ENCODE assay signal across 8 cellular contexts in genomic region chr7:143256325-143256724, GRCh38. TPM values are rescaled to one million over a fixed set of nuclear protein-coding genes. Genes with fewer than 3 reads are reported as not detected.
DNase-seq lines count a peak whose midpoint lies in the region; ATAC-seq and TF ChIP-seq lines count a peak whose summit lies in the region.
"Had no signal": no experiment of that assay in that cellular context is flagged by ENCODE, and none has a peak within 500 bp of the region (broad histone marks: within the 10 kb centered on the region; RNA-seq: fewer than 3 reads in every experiment).

No MANE protein-coding gene starts in this region.

- H3K36me3 Mint-ChIP-seq in activated T-cell treated with anti-CD3 and anti-CD28 coated beads, Interleukin-2, amount 50 U/mL, for 24 hours (ENCODE audit: low read depth), result peaks cover 9% of the 10 kb centered on the region
- peaks cover 6% of the 10 kb centered on the region for H3K36me3 Mint-ChIP-seq in activated T-cell treated with anti-CD3 and anti-CD28 coated beads, Interleukin-2, amount 50 U/mL, for 4 hours (ENCODE audit: insufficient read depth)
- H3K36me3 Mint-ChIP-seq in stimulated activated naive B cell treated with anti-CD40 and anti-IgM and Interleukin-4, amounts not matched to agents 10 μg/mL and 1 μg/mL and 100 μg/mL, for 72 hours, result peaks cover 0 to 8% of the 10 kb centered on the region in 2 donors

- TF ChIP-seq CTCF in ascending aorta (IDR thresholded peaks at IDR 0.05), result no peak

- peaks cover 73% of the 10 kb centered on the region for H3K4me1 Mint-ChIP-seq in activated T-cell treated with anti-CD3 and anti-CD28 coated beads, Interleukin-2, amount 50 U/mL, for 24 hours (ENCODE audit: low read depth)
- peaks cover 70% of the 10 kb centered on the region for H3K4me1 Mint-ChIP-seq in activated T-cell treated with anti-CD3 and anti-CD28 coated beads, Interleukin-2, amount 50 U/mL, for 4 hours (ENCODE audit: low read depth)
- H3K4me1 Mint-ChIP-seq in stimulated activated naive B cell treated with anti-CD40 and anti-IgM and Interleukin-4, amounts not matched to agents 10 μg/mL and 1 μg/mL and 100 μg/mL, for 72 hours, result peaks cover 20 to 24% of the 10 kb centered on the region in 2 donors
- H3K4me1 Mint-ChIP-seq: neural crest cell had no signal

- peaks cover 5% of the 10 kb centered on the region for H3K9me3 Mint-ChIP-seq in activated T-cell treated with anti-CD3 and anti-CD28 coated beads, Interleukin-2, amount 50 U/mL, for 24 hours
- peaks cover 17% of the 10 kb centered on the region for H3K9me3 Mint-ChIP-seq in activated T-cell treated with anti-CD3 and anti-CD28 coated beads, Interleukin-2, amount 50 U/mL, for 4 hours
- peaks cover 8 to 10% of the 10 kb centered on the region in 2 donors for H3K9me3 Mint-ChIP-seq in stimulated activated naive B cell treated with anti-CD40 and anti-IgM and Interleukin-4, amounts not matched to agents 10 μg/mL and 1 μg/mL and 100 μg/mL, for 72 hours

- no peaks in the 10 kb centered on the region for H3K27me3 ChIP-seq in ascending aorta

- peak overlapping the region; percentile 13 for H3K27ac Mint-ChIP-seq in activated T-cell treated with anti-CD3 and anti-CD28 coated beads, Interleukin-2, amount 50 U/mL, for 24 hours
- peak overlapping the region; percentile 68 for H3K27ac Mint-ChIP-seq in stimulated activated naive B cell treated with anti-CD40 and anti-IgM and Interleukin-4, amounts not matched to agents 10 μg/mL and 1 μg/mL and 100 μg/mL, for 72 hours

- no peaks in the 10 kb centered on the region for H3K4me1 ChIP-seq in ascending aorta

- intact Hi-C loops in ascending aorta (cut with DNase I), result no loop called here

- H3K9me3 ChIP-seq in ascending aorta, result no peaks in the 10 kb centered on the region

- H3K27ac ChIP-seq in ascending aorta, result no peak overlapping the region

- no peak overlapping the region for H3K4me3 Mint-ChIP-seq in activated T-cell treated with anti-CD3 and anti-CD28 coated beads, Interleukin-2, amount 50 U/mL, for 24 hours
- no peak overlapping the region for H3K4me3 Mint-ChIP-seq in activated T-cell treated with anti-CD3 and anti-CD28 coated beads, Interleukin-2, amount 50 U/mL, for 4 hours
- no peak overlapping the region for H3K4me3 Mint-ChIP-seq in stimulated activated naive B cell treated with anti-CD40 and anti-IgM and Interleukin-4, amounts not matched to agents 10 μg/mL and 1 μg/mL and 100 μg/mL, for 72 hours
- H3K4me3 Mint-ChIP-seq: neural crest cell had no signal

- no peaks in the 10 kb centered on the region for H3K36me3 ChIP-seq in ascending aorta

- no peak for ATAC-seq in activated T-cell treated with anti-CD3 and anti-CD28 coated beads, Interleukin-2, amount 50 U/mL, for 4 hours
- peak in 1 of 2 donors; percentile 30 for ATAC-seq in stimulated activated naive B cell treated with anti-CD40 and anti-IgM and Interleukin-4, amounts not matched to agents 10 μg/mL and 1 μg/mL and 100 μg/mL, for 72 hours (replicated peaks)

- no peak overlapping the region for H3K4me3 ChIP-seq in ascending aorta

- DNase-seq in activated T-cell treated with anti-CD3 and anti-CD28 coated beads, Interleukin-2, amount 50 U/mL, for 24 hours, result no peak
- DNase-seq in activated T-cell treated with anti-CD3 and anti-CD28 coated beads, Interleukin-2, amount 50 U/mL, for 4 hours, result no peak
- DNase-seq in stimulated activated naive B cell treated with anti-CD40 and anti-IgM and Interleukin-4, amounts not matched to agents 10 μg/mL and 1 μg/mL and 100 μg/mL, for 72 hours, result no peak
- DNase-seq in ascending aorta (ENCODE audit: low spot score in 2 of 2), result no peak
- DNase-seq: foreskin fibroblast, NCI-H1694 had no signal

- H3K27me3 Mint-ChIP-seq in activated T-cell treated with anti-CD3 and anti-CD28 coated beads, Interleukin-2, amount 50 U/mL, for 24 hours, result no peaks in the 10 kb centered on the region
- no peaks in the 10 kb centered on the region for H3K27me3 Mint-ChIP-seq in activated T-cell treated with anti-CD3 and anti-CD28 coated beads, Interleukin-2, amount 50 U/mL, for 4 hours (ENCODE audit: low read depth)
- no peaks in the 10 kb centered on the region for H3K27me3 Mint-ChIP-seq in stimulated activated naive B cell treated with anti-CD40 and anti-IgM and Interleukin-4, amounts not matched to agents 10 μg/mL and 1 μg/mL and 100 μg/mL, for 72 hours

RNA-seq across cellular contexts. Expression of gene GSTK1, which starts 6.9 kb away (rescaled TPM):
- 10 to 100 TPM; 90.4 to 97.2 (median 96.5) TPM for total RNA-seq in activated T-cell treated with anti-CD3 and anti-CD28 coated beads, Interleukin-2, amount 50 U/mL, for 4 hours
- 174 TPM for total RNA-seq in ascending aorta

RNA-seq across cellular contexts. Expression of gene TMEM139, which starts 28.4 kb away (rescaled TPM):
- total RNA-seq in activated T-cell treated with anti-CD3 and anti-CD28 coated beads, Interleukin-2, amount 50 U/mL, for 4 hours, result under 1 TPM in 2 of 3 donors, not detected in 1; 0.19 to 0.32 TPM
- 11.5 TPM for total RNA-seq in ascending aorta

RNA-seq across cellular contexts. Expression of gene CASP2, which starts 31.8 kb away (rescaled TPM):
- total RNA-seq in activated T-cell treated with anti-CD3 and anti-CD28 coated beads, Interleukin-2, amount 50 U/mL, for 4 hours, result 10 to 100 TPM; 82.2 to 90.5 (median 88.6) TPM
- total RNA-seq in ascending aorta, result 13.7 TPM

RNA-seq across cellular contexts. Expression of gene TAS2R40, which starts 34.5 kb away (rescaled TPM):
- not detected for total RNA-seq in activated T-cell treated with anti-CD3 and anti-CD28 coated beads, Interleukin-2, amount 50 U/mL, for 4 hours
- not detected for total RNA-seq in ascending aorta
- total RNA-seq: activated naive CD4-positive, alpha-beta T cell treated with anti-CD3 and anti-CD28 coated beads, Interleukin-2, amount 50 U/mL, for 72 hours; neural crest cell had no signal

RNA-seq across cellular contexts. Expression of gene CLCN1, which starts 59.6 kb away (rescaled TPM):
- total RNA-seq in activated T-cell treated with anti-CD3 and anti-CD28 coated beads, Interleukin-2, amount 50 U/mL, for 4 hours, result not detected
- total RNA-seq in ascending aorta, result not detected
- total RNA-seq: neural crest cell had no signal
